In the genomic region with DNA sequence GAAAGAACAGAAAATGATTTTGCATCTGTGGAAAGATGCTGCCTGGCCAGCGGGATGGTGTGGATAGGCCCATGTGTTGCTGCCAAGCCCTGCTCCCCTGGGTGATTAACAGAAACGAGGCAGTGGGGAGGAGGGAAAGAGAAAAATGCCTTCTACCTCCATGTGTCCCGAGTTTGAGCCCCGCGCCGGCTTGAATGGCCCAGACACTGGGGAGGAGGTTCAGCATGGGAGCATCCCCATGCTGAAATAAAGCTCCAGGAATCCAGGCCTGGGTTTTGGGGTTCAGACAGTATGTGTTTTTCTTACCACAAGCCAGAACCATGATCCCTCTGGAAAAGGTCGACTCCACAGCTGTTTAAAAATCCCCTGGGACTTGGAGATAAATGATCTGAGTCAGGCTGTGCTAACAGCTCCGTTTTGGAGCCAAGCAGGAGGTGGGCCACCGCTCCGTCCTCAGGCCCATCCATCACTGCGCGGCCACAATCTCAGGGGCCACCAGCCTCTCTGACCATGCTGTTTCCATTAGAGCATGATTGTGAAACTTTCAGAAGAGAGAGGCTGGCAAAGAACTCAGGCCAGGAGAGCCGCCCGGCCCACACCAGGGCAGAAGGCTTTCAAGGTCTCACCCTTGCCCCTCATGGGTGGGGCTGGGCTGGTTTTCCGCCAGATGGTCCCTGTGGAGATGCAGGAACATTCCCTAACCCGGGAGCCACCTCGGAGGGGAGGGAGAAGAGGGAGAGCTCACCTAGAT, we compare ENCODE assay signal across 13 cellular contexts.
DNase-seq lines count a peak whose midpoint lies in the region; ATAC-seq, FAIRE-seq and TF ChIP-seq lines count a peak whose summit lies in the region.
"Had no signal": no experiment of that assay in that cellular context is flagged by ENCODE, and none has a peak within 500 bp of the region (broad histone marks: within the 10 kb centered on the region; RNA-seq: fewer than 3 reads in every experiment).

No MANE protein-coding gene starts in this region.

- DNase-seq in GM04504 (ENCODE audit: low read depth), result peak; percentile 84
- DNase-seq in cardiac fibroblast (ENCODE audit: low read depth in 2 of 2), result peak; percentile 56 to 78
- DNase-seq in kidney, result peak; percentile 77
- DNase-seq in NCI-H226, result no peak
- no peak for DNase-seq in amniotic stem cell (lab: John Stamatoyannopoulos, UW)
- no peak for DNase-seq in MM.1S
- DNase-seq: activated CD4-positive, alpha-beta T cell treated with anti-CD3 and anti-CD28 coated beads for 36 hours; CD4-positive, alpha-beta T cell; head of caudate nucleus; retina had no signal

- H4K20me1 ChIP-seq in MM.1S (ENCODE audit: insufficient read depth, low read length), result no peaks in the 10 kb centered on the region

- intact Hi-C loops in kidney (cut with DNase I), result no loop called here

- no peak for ATAC-seq in HG02571 (IDR thresholded peaks at IDR 0.05; ENCODE audit: unreplicated experiment)
- ATAC-seq: activated CD4-positive, alpha-beta T cell treated with anti-CD3 and anti-CD28 coated beads for 36 hours; HCT116 had no signal

- H3K27me3 ChIP-seq in stomach smooth muscle (ENCODE audit: control insufficient read depth in 1 of 2, insufficient read depth in 2 of 2, low read length in 2 of 2) (no peaks in the 10 kb centered on the region), MM.1S (replicated peaks; ENCODE audit: insufficient read depth, low read length) (no peaks in the 10 kb centered on the region)

- H2AFZ ChIP-seq in MM.1S (ENCODE audit: low read length), result no peak overlapping the region

- FAIRE-seq in kidney (lab: Jason Lieb, UNC), result no peak

- H3K36me3 ChIP-seq in kidney (ENCODE audit: control insufficient read depth in 1 of 2, insufficient read depth in 2 of 2, low read length in 2 of 2) (no peaks in the 10 kb centered on the region), stomach smooth muscle (ENCODE audit: control insufficient read depth in 2 of 2, insufficient read depth in 2 of 2, low read length in 2 of 2) (no peaks in the 10 kb centered on the region), MM.1S (replicated peaks; ENCODE audit: insufficient read depth, low read length) (no peaks in the 10 kb centered on the region)

- H3K79me2 ChIP-seq in MM.1S (ENCODE audit: low read length), result no peaks in the 10 kb centered on the region

- no peak overlapping the region for H3K4me2 ChIP-seq in MM.1S (ENCODE audit: low read depth, low read length)

- no peak overlapping the region for H3K27ac ChIP-seq in kidney (ENCODE audit: low read depth in 2 of 2, low read length in 2 of 2)
- H3K27ac ChIP-seq in stomach smooth muscle (ENCODE audit: low read length), result peak overlapping the region; percentile 24
- no peak overlapping the region for H3K27ac ChIP-seq in MM.1S (ENCODE audit: low read length)

- H3K4me3 ChIP-seq in cardiac fibroblast (replicated peaks in 1 of 2; ENCODE audit: low read depth in 2 of 2, low read length in 2 of 2), result no peak overlapping the region
- no peak overlapping the region for H3K4me3 ChIP-seq in kidney (ENCODE audit: low read length in 2 of 2)
- no peak overlapping the region for H3K4me3 ChIP-seq in stomach smooth muscle (ENCODE audit: low read length in 2 of 2)
- no peak overlapping the region for H3K4me3 ChIP-seq in MM.1S (ENCODE audit: low read length)

- H3K9me3 ChIP-seq in kidney (ENCODE audit: control insufficient read depth in 1 of 2, low read length in 2 of 2) (no peaks in the 10 kb centered on the region), stomach smooth muscle (ENCODE audit: control insufficient read depth in 2 of 2, low read length in 2 of 2) (no peaks in the 10 kb centered on the region), MM.1S (replicated peaks; ENCODE audit: insufficient read depth, low read length) (no peaks in the 10 kb centered on the region)

- H3F3A ChIP-seq in MM.1S (ENCODE audit: insufficient read depth, low read length), result no peaks in the 10 kb centered on the region

- H3K9me2 ChIP-seq in MM.1S (replicated peaks; ENCODE audit: insufficient read depth, low read length), result no peaks in the 10 kb centered on the region

- TF ChIP-seq CTCF in cardiac fibroblast (IDR thresholded peaks at IDR 0.05; ENCODE audit: low read depth, low read length) (no peak), kidney (IDR thresholded peaks at IDR 0.05; ENCODE audit: borderline replicate concordance, extremely low read depth, insufficient read depth) (no peak), MM.1S (IDR thresholded peaks at IDR 0.05; ENCODE audit: low read length) (no peak)

- H3K4me1 ChIP-seq in kidney (ENCODE audit: control insufficient read depth in 1 of 2, insufficient read depth in 1 of 2, low read depth in 1 of 2, low read length in 2 of 2) (peaks cover 0 to 3% of the 10 kb centered on the region in 2 donors), stomach smooth muscle (ENCODE audit: control insufficient read depth, insufficient read depth, low read length) (peaks cover 33% of the 10 kb centered on the region), MM.1S (ENCODE audit: low read length) (no peaks in the 10 kb centered on the region)

- H3K9ac ChIP-seq in kidney (ENCODE audit: low read length in 2 of 2), result no peak overlapping the region
- H3K9ac ChIP-seq in stomach smooth muscle (ENCODE audit: low read length in 2 of 2), result no peak overlapping the region
- no peak overlapping the region for H3K9ac ChIP-seq in MM.1S (ENCODE audit: low read length)

Comparison
In these comparisons a context has a peak if more than half of its experiments do, and no peak if none do; other contexts are left out.
1. DNase-seq: peak in GM04504 (single experiment), cardiac fibroblast (2 of 2) and kidney (single experiment); none in NCI-H226 (single experiment), amniotic stem cell (single experiment) and MM.1S (single experiment).